ENCODE assay signal across 8 cellular contexts in the genomic region with DNA sequence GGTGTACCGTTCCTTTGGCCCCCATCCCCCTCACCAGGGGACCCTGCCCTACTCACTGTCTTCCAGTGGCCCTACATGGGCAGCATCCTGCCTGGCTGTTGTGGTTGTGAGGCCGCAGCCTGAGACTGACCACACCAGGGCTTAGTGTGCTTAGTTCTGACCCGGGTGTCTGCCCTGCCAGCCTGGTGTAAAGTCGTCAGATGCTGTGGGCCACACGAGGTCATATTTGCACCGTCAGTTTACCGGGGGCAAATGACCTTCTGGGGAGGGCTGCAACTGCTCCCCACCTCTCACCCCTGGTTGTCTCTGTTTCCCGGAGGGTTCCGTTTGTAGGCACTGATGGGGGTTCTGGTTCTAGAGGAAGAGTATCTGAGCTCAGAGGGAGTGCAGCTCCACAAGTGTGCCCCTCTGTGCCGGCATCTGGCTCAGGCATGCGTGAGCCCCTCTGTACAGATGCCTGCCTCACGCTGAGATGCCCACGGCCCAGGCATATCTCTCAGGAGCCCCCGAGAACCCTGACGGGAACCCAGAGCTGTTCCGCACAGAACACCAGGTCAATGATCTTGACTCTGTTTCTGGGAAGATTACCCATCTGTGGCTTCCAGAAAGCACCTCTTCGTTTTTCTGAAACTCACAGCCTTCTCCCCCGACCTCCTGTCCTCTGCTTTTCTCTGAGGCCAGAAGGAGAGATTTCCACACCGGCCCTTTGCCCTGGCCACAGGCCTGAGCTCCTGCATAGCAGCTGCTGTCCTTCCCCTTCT. TPM values are rescaled to one million over a fixed set of nuclear protein-coding genes. Genes with fewer than 3 reads are reported as not detected.
DNase-seq lines count a peak whose midpoint lies in the region; ATAC-seq and TF ChIP-seq lines count a peak whose summit lies in the region.

No MANE protein-coding gene starts in this region.

- H3K4me3 ChIP-seq in NT2/D1 (ENCODE audit: insufficient read length, low read depth) (no peak overlapping the region), right lobe of liver (peak overlapping the region in 1 of 3 donors; percentile 45)

- no peaks in the 10 kb centered on the region for H3K9me3 ChIP-seq in NT2/D1 (ENCODE audit: insufficient read depth, low read length)
- H3K9me3 ChIP-seq in right lobe of liver, result no peaks in the 10 kb centered on the region

- TF ChIP-seq CTCF in right lobe of liver (IDR thresholded peaks at IDR 0.05) (no peak), omental fat pad (IDR thresholded peaks at IDR 0.05) (no peak)

- peak overlapping the region; percentile 42 for H3K9ac ChIP-seq in NT2/D1 (ENCODE audit: insufficient read length, low read depth)

- no peaks in the 10 kb centered on the region for H3K27me3 ChIP-seq in NT2/D1 (ENCODE audit: insufficient read depth, insufficient read length)
- H3K27me3 ChIP-seq in right lobe of liver, result no peaks in the 10 kb centered on the region

- TF ChIP-seq POLR2A in right lobe of liver (IDR thresholded peaks at IDR 0.05), result no peak

- H3K27ac ChIP-seq in right lobe of liver, result peak overlapping the region in 2 of 3 donors; percentile 60 to 66

- peak; percentile 31 for DNase-seq in AG20443 (ENCODE audit: low spot score)
- no peak for DNase-seq in NT2/D1 (ENCODE audit: low read depth, low spot score)
- peak in 2 of 3 donors; percentile 72 to 76 for DNase-seq in right lobe of liver
- DNase-seq in central memory CD4-positive, alpha-beta T cell, result no peak
- DNase-seq in omental fat pad (ENCODE audit: low spot score), result no peak
- no peak for DNase-seq in NCI-H1092 (lab: John Stamatoyannopoulos, UW)
- no peak for DNase-seq in HuH-7.5 (ENCODE audit: low spot score)

- H3K4me1 ChIP-seq in NT2/D1 (ENCODE audit: insufficient read depth, insufficient read length) (peaks cover 22% of the 10 kb centered on the region), right lobe of liver (peaks cover 0 to 63% (median 34%) of the 10 kb centered on the region in 4 donors)

- H3K36me3 ChIP-seq in NT2/D1 (ENCODE audit: insufficient read depth, insufficient read length, low read length), result peaks cover 3% of the 10 kb centered on the region
- no peaks in the 10 kb centered on the region for H3K36me3 ChIP-seq in right lobe of liver

- intact Hi-C loops in right lobe of liver (cut with DNase I), result no loop called here

- ATAC-seq in GM19463 (IDR thresholded peaks at IDR 0.05; ENCODE audit: unreplicated experiment), result peak; percentile 36
- peak; percentile 35 to 68 (median 59) for ATAC-seq in right lobe of liver
- no peak for ATAC-seq in omental fat pad (ENCODE audit: low FRiP score)

- WGBS in right lobe of liver (ENCODE audit: insufficient coverage, low coverage, low lambda C conversion rate, missing lambda C conversion rate), result 10% methylated on average over 7 of the region's 19 CpGs

RNA-seq across cellular contexts. Expression of a gene that starts 19.2 kb away (rescaled TPM):
- total RNA-seq in right lobe of liver (10 to 100 TPM; 22.7 to 66.2 (median 28.5) TPM), omental fat pad (10 to 100 TPM; 49.7 to 67.5 (median 62.3) TPM)

Comparison
In these comparisons a context has a peak if more than half of its experiments do, and no peak if none do; other contexts are left out.
1. DNase-seq: peak in AG20443 (single experiment) and right lobe of liver (2 of 3); none in NT2/D1 (single experiment), central memory CD4-positive, alpha-beta T cell (single experiment), omental fat pad (single experiment), NCI-H1092 (single experiment) and HuH-7.5 (single experiment).